Comparison of ENCODE assay signal across 12 cellular contexts in genomic region chr6:166419717-166420116, GRCh38. TPM values are rescaled to one million over a fixed set of nuclear protein-coding genes. Genes with fewer than 3 reads are reported as not detected.
A peak's percentile ranks its signal among the peaks of the same experiment; 100 is the strongest.
DNase-seq lines count a peak whose midpoint lies in the region; ATAC-seq lines count a peak whose summit lies in the region.
"Had no signal": no experiment of that assay in that cellular context is flagged by ENCODE, and none has a peak within 500 bp of the region (broad histone marks: within the 10 kb centered on the region; RNA-seq: fewer than 3 reads in every experiment).

No MANE protein-coding gene starts in this region.

- no peak overlapping the region for H2BK12ac ChIP-seq in neuronal stem cell (ENCODE audit: low read length)

- H3K4me3 Mint-ChIP-seq in activated CD4-positive, alpha-beta T cell treated with anti-CD3 and anti-CD28 coated beads, Interleukin-2, amount 10 ng/mL, durations not matched to agents 7 days and 5 days: no peak overlapping the region

- no peak overlapping the region for H3K14ac ChIP-seq in neuronal stem cell (ENCODE audit: low read length)

- peaks cover 36% of the 10 kb centered on the region for H3K36me3 Mint-ChIP-seq in activated CD4-positive, alpha-beta T cell treated with anti-CD3 and anti-CD28 coated beads, Interleukin-2, amount 10 ng/mL, durations not matched to agents 7 days and 5 days (ENCODE audit: low read depth)

- no peak overlapping the region for H3K27ac ChIP-seq in neuronal stem cell (replicated peaks; ENCODE audit: low read length)
- H3K27ac ChIP-seq: A549, epithelial cell of prostate had no signal

- peaks cover 0 to 6% (median 0%) of the 10 kb centered on the region in 3 experiments for H3K27me3 ChIP-seq in neuronal stem cell (ENCODE audit: control insufficient read depth in 3 of 3, insufficient read depth in 3 of 3, low read depth in 1 of 3, low read length in 3 of 3)

- no peak overlapping the region for H4K91ac ChIP-seq in neuronal stem cell (ENCODE audit: low read depth, low read length, poor library complexity)

- no peak overlapping the region for H3K4ac ChIP-seq in neuronal stem cell (ENCODE audit: low read length)

- peaks cover 0 to 3% of the 10 kb centered on the region in 2 donors for H3K4me1 ChIP-seq in neuronal stem cell (ENCODE audit: control insufficient read depth in 2 of 2, insufficient read depth in 1 of 2, low read depth in 1 of 2, low read length in 2 of 2)
- H3K4me1 ChIP-seq: A549 had no signal

- H3K36me3 ChIP-seq in neuronal stem cell (replicated peaks in 1 of 2; ENCODE audit: control insufficient read depth in 2 of 2, insufficient read depth in 2 of 2, low read length in 2 of 2): peaks cover 18 to 84% of the 10 kb centered on the region in 2 donors

- peak; percentile 4 for ATAC-seq in GM21619 (IDR thresholded peaks at IDR 0.05; ENCODE audit: unreplicated experiment)
- ATAC-seq in HG03521 (IDR thresholded peaks at IDR 0.05; ENCODE audit: unreplicated experiment): peak; percentile 10

- WGBS in neuronal stem cell (ENCODE audit: extremely low coverage in 2 of 2, insufficient read length in 2 of 2, insufficient replicate concordance in 1 of 2), 2 donors: no CpG with 5 or more reads among the region's 15 CpGs

- CTCF ChIA-PET in activated CD4-positive, alpha-beta T cell treated with anti-CD3 and anti-CD28 coated beads, Interleukin-2, amount 10 ng/mL, durations not matched to agents 7 days and 5 days (lab: Charles Lee): no interaction called here

- peak overlapping the region; percentile 95 for H3K23ac ChIP-seq in neuronal stem cell (ENCODE audit: low read depth, low read length, poor library complexity)

- H2AFZ ChIP-seq in neuronal stem cell (ENCODE audit: low read length): no peak overlapping the region

- H3K4me3 ChIP-seq in neuronal stem cell (ENCODE audit: low read length in 2 of 2): no peak overlapping the region
- H3K4me3 ChIP-seq: A549, skin epidermis had no signal

- H3K4me1 Mint-ChIP-seq in activated CD4-positive, alpha-beta T cell treated with anti-CD3 and anti-CD28 coated beads, Interleukin-2, amount 10 ng/mL, durations not matched to agents 7 days and 5 days: peaks cover 67% of the 10 kb centered on the region

- H3K27ac Mint-ChIP-seq in activated CD4-positive, alpha-beta T cell treated with anti-CD3 and anti-CD28 coated beads, Interleukin-2, amount 10 ng/mL, durations not matched to agents 7 days and 5 days: peak overlapping the region; percentile 86

- H3K18ac ChIP-seq in neuronal stem cell (ENCODE audit: low read length): no peak overlapping the region

- H3K79me1 ChIP-seq in neuronal stem cell (ENCODE audit: low read depth, low read length): no peaks in the 10 kb centered on the region

- no peak overlapping the region for H2AK5ac ChIP-seq in neuronal stem cell (ENCODE audit: low read depth, low read length)

- DNase-seq in activated CD4-positive, alpha-beta T cell treated with anti-CD3 and anti-CD28 coated beads, Interleukin-2, amount 10 ng/mL, durations not matched to agents 7 days and 5 days: no peak
- no peak for DNase-seq in activated CD4-positive, alpha-beta T cell treated with anti-CD3 and anti-CD28 coated beads for 1 hour
- DNase-seq in neuronal stem cell (ENCODE audit: low spot score) (no peak), kidney glomerular epithelial cell (lab: John Stamatoyannopoulos, UW) (no peak), putamen (ENCODE audit: low spot score) (no peak)
- no peak for DNase-seq in stimulated activated CD8-positive, alpha-beta memory T cell treated with anti-CD3 and anti-CD28 coated beads, Interleukin-4, amount 100 ng/mL, for 48 hours
- DNase-seq: NCI-H187 had no signal

- H3K27me3 Mint-ChIP-seq in activated CD4-positive, alpha-beta T cell treated with anti-CD3 and anti-CD28 coated beads, Interleukin-2, amount 10 ng/mL, durations not matched to agents 7 days and 5 days: no peaks in the 10 kb centered on the region

- H3K4me2 ChIP-seq in neuronal stem cell (ENCODE audit: insufficient read depth, low read length, poor library complexity, severe bottlenecking): no peak overlapping the region
- H3K4me2 ChIP-seq: A549 had no signal

- no peak overlapping the region for H2BK120ac ChIP-seq in neuronal stem cell (ENCODE audit: low read depth, low read length)

- no peak overlapping the region for H2BK15ac ChIP-seq in neuronal stem cell (ENCODE audit: low read length)

- H3K9me3 Mint-ChIP-seq in activated CD4-positive, alpha-beta T cell treated with anti-CD3 and anti-CD28 coated beads, Interleukin-2, amount 10 ng/mL, durations not matched to agents 7 days and 5 days: peaks cover 23% of the 10 kb centered on the region

- no peak overlapping the region for H3K9ac ChIP-seq in neuronal stem cell (ENCODE audit: low read depth, low read length, poor library complexity)

- POLR2A ChIA-PET in activated CD4-positive, alpha-beta T cell treated with anti-CD3 and anti-CD28 coated beads, Interleukin-2, amount 10 ng/mL, durations not matched to agents 7 days and 5 days (lab: Charles Lee): no interaction called here

- no peak overlapping the region for H2BK5ac ChIP-seq in neuronal stem cell (ENCODE audit: low read length)

- peaks cover 0 to 10% of the 10 kb centered on the region in 2 donors for H3K9me3 ChIP-seq in neuronal stem cell (replicated peaks in 1 of 2; ENCODE audit: control insufficient read depth in 2 of 2, insufficient read depth in 1 of 2, low read depth in 1 of 2, low read length in 2 of 2)
- H3K9me3 ChIP-seq: A549 had no signal

- no peak overlapping the region for H4K8ac ChIP-seq in neuronal stem cell (ENCODE audit: low read depth, low read length)

RNA-seq across cellular contexts. Expression of gene MPC1, which starts 37.0 kb away (rescaled TPM):
- total RNA-seq in activated CD4-positive, alpha-beta T cell treated with anti-CD3 and anti-CD28 coated beads, Interleukin-2, amount 10 ng/mL, durations not matched to agents 7 days and 5 days: 10 to 100 TPM; 27.1 to 28.3 TPM
- polyA plus RNA-seq in neuronal stem cell (2013, experiment 1 of 2): 20.2 TPM
- polyA plus RNA-seq in neuronal stem cell (2013, experiment 2 of 2): 21.1 TPM
